In the genomic region with DNA sequence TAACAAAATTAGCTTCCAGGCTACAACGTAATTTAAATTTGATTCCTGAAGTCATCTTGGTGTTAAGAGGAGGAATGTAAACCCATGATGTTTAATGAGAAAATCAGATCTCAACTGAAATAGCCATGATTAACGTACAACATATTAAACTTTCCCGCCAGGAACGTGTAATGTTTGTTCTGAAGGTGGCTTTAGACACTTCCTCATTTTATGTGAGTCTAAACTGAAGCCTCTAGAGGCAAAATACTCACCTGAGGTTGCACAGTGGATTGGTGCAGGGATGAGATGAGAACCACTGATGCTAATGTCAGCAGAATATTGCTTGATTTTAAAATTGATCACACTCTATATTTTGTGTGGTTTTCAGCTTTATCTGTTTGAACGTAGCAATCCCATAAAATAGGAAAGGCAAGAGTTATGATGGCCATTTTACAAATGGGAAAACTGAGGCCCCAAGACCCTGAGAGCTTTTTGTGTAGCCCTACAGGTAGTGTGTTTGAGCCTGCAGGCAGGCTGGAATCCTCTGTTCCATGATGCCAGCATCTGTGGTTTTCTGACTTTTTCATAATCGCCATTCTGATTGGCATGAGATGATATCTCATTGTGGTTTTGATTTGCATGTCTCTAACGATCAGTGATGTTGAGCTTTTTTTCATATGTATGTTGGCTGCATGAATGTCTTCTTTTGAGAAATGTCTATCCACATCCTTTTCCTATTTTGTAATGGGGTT, we compare ENCODE assay signal across 1 cellular context.
A peak's percentile ranks its signal among the peaks of the same experiment; 100 is the strongest.
TF ChIP-seq lines count a peak whose summit lies in the region.

No MANE protein-coding gene starts in this region.

TF ChIP-seq in GM12878, 131 proteins besides CTCF, POLR2A, EP300 and RAD21:
- TF ChIP-seq, protein P1, sequence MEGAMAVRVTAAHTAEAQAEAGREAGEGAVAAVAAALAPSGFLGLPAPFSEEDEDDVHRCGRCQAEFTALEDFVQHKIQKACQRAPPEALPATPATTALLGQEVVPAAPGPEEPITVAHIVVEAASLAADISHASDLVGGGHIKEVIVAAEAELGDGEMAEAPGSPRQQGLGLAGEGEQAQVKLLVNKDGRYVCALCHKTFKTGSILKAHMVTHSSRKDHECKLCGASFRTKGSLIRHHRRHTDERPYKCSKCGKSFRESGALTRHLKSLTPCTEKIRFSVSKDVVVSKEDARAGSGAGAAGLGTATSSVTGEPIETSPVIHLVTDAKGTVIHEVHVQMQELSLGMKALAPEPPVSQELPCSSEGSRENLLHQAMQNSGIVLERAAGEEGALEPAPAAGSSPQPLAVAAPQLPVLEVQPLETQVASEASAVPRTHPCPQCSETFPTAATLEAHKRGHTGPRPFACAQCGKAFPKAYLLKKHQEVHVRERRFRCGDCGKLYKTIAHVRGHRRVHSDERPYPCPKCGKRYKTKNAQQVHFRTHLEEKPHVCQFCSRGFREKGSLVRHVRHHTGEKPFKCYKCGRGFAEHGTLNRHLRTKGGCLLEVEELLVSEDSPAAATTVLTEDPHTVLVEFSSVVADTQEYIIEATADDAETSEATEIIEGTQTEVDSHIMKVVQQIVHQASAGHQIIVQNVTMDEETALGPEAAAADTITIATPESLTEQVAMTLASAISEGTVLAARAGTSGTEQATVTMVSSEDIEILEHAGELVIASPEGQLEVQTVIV (IDR thresholded peaks at IDR 0.05; ENCODE audit: borderline replicate concordance, partially characterized antibody), result no peak
- no peak for TF ChIP-seq FOXM1 (IDR thresholded peaks at IDR 0.05; ENCODE audit: low read depth, low read length)
- TF ChIP-seq, protein P2, sequence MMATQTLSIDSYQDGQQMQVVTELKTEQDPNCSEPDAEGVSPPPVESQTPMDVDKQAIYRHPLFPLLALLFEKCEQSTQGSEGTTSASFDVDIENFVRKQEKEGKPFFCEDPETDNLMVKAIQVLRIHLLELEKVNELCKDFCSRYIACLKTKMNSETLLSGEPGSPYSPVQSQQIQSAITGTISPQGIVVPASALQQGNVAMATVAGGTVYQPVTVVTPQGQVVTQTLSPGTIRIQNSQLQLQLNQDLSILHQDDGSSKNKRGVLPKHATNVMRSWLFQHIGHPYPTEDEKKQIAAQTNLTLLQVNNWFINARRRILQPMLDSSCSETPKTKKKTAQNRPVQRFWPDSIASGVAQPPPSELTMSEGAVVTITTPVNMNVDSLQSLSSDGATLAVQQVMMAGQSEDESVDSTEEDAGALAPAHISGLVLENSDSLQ (IDR thresholded peaks at IDR 0.05), result 0 out of 2 replicates have a peak, but pooled peaks have one; percentile 26
- TF ChIP-seq SPI1 (IDR thresholded peaks at IDR 0.05; ENCODE audit: borderline replicate concordance, insufficient read depth, low read depth, low read length), result peak; percentile 78; the same call in 1 of the 2 replicates
